In genomic region chr1:17635811-17636210, GRCh38 we compare ENCODE assay signal across 14 cellular contexts.
A peak's percentile ranks its signal among the peaks of the same experiment; 100 is the strongest.
DNase-seq lines count a peak whose midpoint lies in the region; ATAC-seq, FAIRE-seq and TF ChIP-seq lines count a peak whose summit lies in the region.
"Had no signal": no experiment of that assay in that cellular context is flagged by ENCODE, and none has a peak within 500 bp of the region (broad histone marks: within the 10 kb centered on the region; RNA-seq: fewer than 3 reads in every experiment).

No MANE protein-coding gene starts in this region.

- H2AFZ ChIP-seq in OCI-LY7 (ENCODE audit: low read length): no peak overlapping the region

- TF ChIP-seq POLR2A in GM12891 (IDR thresholded peaks at IDR 0.05; ENCODE audit: low read depth, low read length): no peak

- H3K4me1 ChIP-seq in OCI-LY7 (ENCODE audit: insufficient read depth, low read length, poor library complexity, severe bottlenecking): peaks cover 16% of the 10 kb centered on the region

- TF ChIP-seq CTCF in OCI-LY7 (conservative IDR thresholded peaks at IDR 0.05; ENCODE audit: low read length): no peak

- ATAC-seq in stimulated activated naive CD8-positive, alpha-beta T cell treated with anti-CD3 and anti-CD28 coated beads, Interleukin-15, Interleukin-2, amounts not matched to agents 100 U/mL and 50 U/mL, for 24 hours: no peak

- H3K9me2 ChIP-seq in OCI-LY7 (ENCODE audit: insufficient read depth, low read length): no peaks in the 10 kb centered on the region

- BruUV-seq in OCI-LY7 (replicated peaks; lab: Mats Ljungman, UMichigan): no TSS peak

- intact Hi-C loops in OCI-LY7 (cut with micrococcal nuclease; ENCODE audit: unreplicated experiment): no loop called here
- intact Hi-C loops in head of caudate nucleus (cut with DNase I): no loop called here

- DNase-seq in GM12891 (ENCODE audit: insufficient read length, low spot score) (no peak), OCI-LY7 (ENCODE audit: low spot score) (peak; percentile 61), head of caudate nucleus (peak in 41 of 42 donors; percentile 13 to 78 (median 50)), putamen (ENCODE audit: low spot score) (peak; percentile 57), HTR-8/SVneo (ENCODE audit: insufficient read length, low spot score) (no peak), NCI-H128 (lab: John Stamatoyannopoulos, UW; ENCODE audit: unreplicated experiment) (no peak), T1000 (lab: John Stamatoyannopoulos, UW) (no peak)
- DNase-seq in stimulated activated naive CD8-positive, alpha-beta T cell treated with anti-CD3 and anti-CD28 coated beads, Interleukin-15, Interleukin-2, amounts not matched to agents 100 U/mL and 50 U/mL, for 24 hours: no peak
- DNase-seq: activated T-cell treated with anti-CD3 and anti-CD28 coated beads, Interleukin-2, amount 50 U/mL, for 24 hours; mesenchymal stem cell had no signal

- H3K79me2 ChIP-seq in OCI-LY7 (ENCODE audit: insufficient read depth, low read depth, low read length): no peaks in the 10 kb centered on the region

- CTCF ChIA-PET in OCI-LY7 (lab: Charles Lee; ENCODE audit: unreplicated experiment): no interaction called here

- no peaks in the 10 kb centered on the region for H4K20me1 ChIP-seq in OCI-LY7 (ENCODE audit: insufficient read depth, low read length)

- H3K27ac ChIP-seq in OCI-LY7 (ENCODE audit: low read depth, low read length, poor library complexity, severe bottlenecking): no peak overlapping the region
- H3K27ac ChIP-seq: KMS-11, VCaP had no signal

- FAIRE-seq in GM12891 (lab: Jason Lieb, UNC): peak; percentile 66
- no peak for FAIRE-seq in HTR-8/SVneo (lab: Jason Lieb, UNC)
- FAIRE-seq: astrocyte, H1 had no signal

- H3K9me3 ChIP-seq in OCI-LY7 (ENCODE audit: low read length): no peaks in the 10 kb centered on the region

- no peaks in the 10 kb centered on the region for H3K36me3 ChIP-seq in OCI-LY7 (ENCODE audit: insufficient read depth, low read length)

- H3K4me3 ChIP-seq in OCI-LY7 (ENCODE audit: low read depth, low read length, poor library complexity, severe bottlenecking): no peak overlapping the region

- POLR2A ChIA-PET in OCI-LY7 (lab: Charles Lee): no interaction called here

- peak overlapping the region; percentile 39 for H3K4me2 ChIP-seq in OCI-LY7 (ENCODE audit: low read length)
- H3K4me2 ChIP-seq: KMS-11 had no signal

TF ChIP-seq in GM12891, 5 proteins besides CTCF, POLR2A, EP300 and RAD21:
- TF ChIP-seq PAX5 (IDR thresholded peaks at IDR 0.05; ENCODE audit: insufficient read depth, low read length, severe bottlenecking) (no peak), SPI1 (IDR thresholded peaks at IDR 0.05; ENCODE audit: low read depth, low read length) (peak; percentile 87)
TF ChIP-seq in GM12891: peak in this region for 1.

Comparison
In these comparisons a context has a peak if more than half of its experiments do, and no peak if none do; other contexts are left out.
1. DNase-seq: peak in OCI-LY7 (single experiment), head of caudate nucleus (41 of 42) and putamen (single experiment); none in GM12891 (single experiment), stimulated activated naive CD8-positive, alpha-beta T cell treated with anti-CD3 and anti-CD28 coated beads, Interleukin-15, Interleukin-2, amounts not matched to agents 100 U/mL and 50 U/mL, for 24 hours (single experiment), HTR-8/SVneo (single experiment), NCI-H128 (single experiment) and T1000 (single experiment).